ENCODE assay signal across 1 cellular context in genomic region chr16:50576403-50577113, GRCh38.
TF ChIP-seq lines count a peak whose summit lies in the region.

No MANE protein-coding gene starts in this region.

TF ChIP-seq in HepG2, 621 proteins besides CTCF, POLR2A, EP300 and RAD21:
- TF ChIP-seq RBM22 (optimal IDR thresholded peaks at IDR 0.05; ENCODE audit: low read length), result peak; percentile 95
- peak; percentile 27; the same call in 1 of the 2 replicates for TF ChIP-seq POLR2G (IDR thresholded peaks at IDR 0.05; ENCODE audit: low read depth, low read length)
- no peak for TF ChIP-seq SNAI1 (CRISPR knock-in tag; IDR thresholded peaks at IDR 0.05; ENCODE audit: borderline replicate concordance)
